ENCODE assay signal across 31 cellular contexts in the genomic region with DNA sequence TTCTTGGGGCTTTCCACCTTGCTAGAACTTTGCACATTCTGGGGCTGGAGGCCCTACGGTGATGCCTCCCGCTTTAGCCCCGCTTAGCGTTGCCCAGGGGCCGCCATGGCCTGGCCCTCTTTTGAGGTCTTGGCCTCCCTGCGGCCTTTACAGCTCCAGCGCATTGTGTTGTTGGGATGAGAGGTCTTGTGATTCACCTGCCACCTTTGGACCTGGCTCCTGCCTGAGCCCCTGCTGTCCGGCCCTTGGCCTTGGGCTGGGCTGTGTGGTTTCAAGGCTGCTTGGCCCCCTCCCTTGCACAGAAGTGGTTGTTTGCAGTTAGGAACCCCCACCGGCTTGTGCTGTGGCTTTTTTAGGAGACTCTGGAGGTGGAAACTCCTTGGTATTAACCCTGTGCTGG.
"Had no signal": no experiment of that assay in that cellular context is flagged by ENCODE, and none has a peak within 500 bp of the region (broad histone marks: within the 10 kb centered on the region; RNA-seq: fewer than 3 reads in every experiment).

No MANE protein-coding gene starts in this region.

- H3K9me2 ChIP-seq: SK-N-SH had no signal

- H3K4me2 ChIP-seq: SK-N-SH had no signal

- H3K9me3 ChIP-seq: ascending aorta, MG63, Peyer's patch, SJSA1, SK-N-SH had no signal

- H3K27ac Mint-ChIP-seq: activated CD4-positive, alpha-beta T cell treated with anti-CD3 and anti-CD28 coated beads for 36 hours; activated CD4-positive, alpha-beta T cell treated with anti-CD3 and anti-CD28 coated beads, Interleukin-2, amount 10 ng/mL, durations not matched to agents 7 days and 5 days; activated CD8-positive, alpha-beta T cell treated with anti-CD3 and anti-CD28 coated beads, Interleukin-2, amount 10 ng/mL, durations not matched to agents 7 days and 5 days; activated naive CD4-positive, alpha-beta T cell treated with anti-CD3 and anti-CD28 coated beads, Interleukin-2, amount 50 U/mL, for 24 hours; activated naive CD8-positive, alpha-beta T cell treated with anti-CD3 and anti-CD28 coated beads, Interleukin-2, amount 10 ng/mL, durations not matched to agents 7 days and 5 days; activated T-cell treated with anti-CD3 and anti-CD28 coated beads, Interleukin-2, amount 50 U/mL, for 24 hours; activated T-helper 2 cell treated with anti-CD3 and anti-CD28 coated beads, Interferon-gamma antibody, Interleukin-2, Interleukin-4, amounts not matched to agents 10 μg/mL and 5 μg/mL and 100 μg/mL, durations not matched to agents 14 hours and 24 hours and 36 hours; T-helper 1 cell treated with Interleukin-12 subunit alpha and Interleukin-12 subunit beta and Interleukin-4 antibody, amounts not matched to agents 30 μg/mL and 1 μg/mL, for 36 hours; T-helper 2 cell treated with Interferon-gamma antibody and Interleukin-4, amounts not matched to agents 5 μg/mL and 100 μg/mL, for 36 hours had no signal

- H3K36me3 ChIP-seq: ascending aorta, cardiac muscle cell, MG63, Peyer's patch, SJSA1 had no signal

- H3K4me3 Mint-ChIP-seq: activated CD4-positive, alpha-beta T cell treated with anti-CD3 and anti-CD28 coated beads for 36 hours; activated CD4-positive, alpha-beta T cell treated with anti-CD3 and anti-CD28 coated beads, Interleukin-2, amount 10 ng/mL, durations not matched to agents 7 days and 5 days; activated CD8-positive, alpha-beta T cell treated with anti-CD3 and anti-CD28 coated beads, Interleukin-2, amount 10 ng/mL, durations not matched to agents 7 days and 5 days; activated naive CD4-positive, alpha-beta T cell treated with anti-CD3 and anti-CD28 coated beads, Interleukin-2, amount 50 U/mL, for 24 hours; activated naive CD8-positive, alpha-beta T cell treated with anti-CD3 and anti-CD28 coated beads, Interleukin-2, amount 10 ng/mL, durations not matched to agents 7 days and 5 days; activated T-cell treated with anti-CD3 and anti-CD28 coated beads, Interleukin-2, amount 50 U/mL, for 24 hours; central memory CD8-positive, alpha-beta T cell; T-helper 1 cell treated with Interleukin-12 subunit alpha and Interleukin-12 subunit beta and Interleukin-4 antibody, amounts not matched to agents 30 μg/mL and 1 μg/mL, for 36 hours; T-helper 2 cell treated with Interferon-gamma antibody and Interleukin-4, amounts not matched to agents 5 μg/mL and 100 μg/mL, for 36 hours had no signal

- H3K4me1 Mint-ChIP-seq: activated CD4-positive, alpha-beta T cell treated with anti-CD3 and anti-CD28 coated beads for 36 hours; activated CD4-positive, alpha-beta T cell treated with anti-CD3 and anti-CD28 coated beads, Interleukin-2, amount 10 ng/mL, durations not matched to agents 7 days and 5 days; activated naive CD4-positive, alpha-beta T cell treated with anti-CD3 and anti-CD28 coated beads, Interleukin-2, amount 50 U/mL, for 24 hours; activated naive CD8-positive, alpha-beta T cell treated with anti-CD3 and anti-CD28 coated beads, Interleukin-2, amount 10 ng/mL, durations not matched to agents 7 days and 5 days; central memory CD8-positive, alpha-beta T cell had no signal

- H3K9me3 Mint-ChIP-seq: activated CD4-positive, alpha-beta T cell treated with anti-CD3 and anti-CD28 coated beads, Interleukin-2, amount 10 ng/mL, durations not matched to agents 7 days and 5 days; activated naive CD4-positive, alpha-beta T cell treated with anti-CD3 and anti-CD28 coated beads, Interleukin-2, amount 50 U/mL, for 24 hours; activated naive CD8-positive, alpha-beta T cell treated with anti-CD3 and anti-CD28 coated beads, Interleukin-2, amount 10 ng/mL, durations not matched to agents 7 days and 5 days; activated T-cell treated with anti-CD3 and anti-CD28 coated beads, Interleukin-2, amount 50 U/mL, for 24 hours; activated T-helper 2 cell treated with anti-CD3 and anti-CD28 coated beads, Interferon-gamma antibody, Interleukin-2, Interleukin-4, amounts not matched to agents 10 μg/mL and 5 μg/mL and 100 μg/mL, durations not matched to agents 14 hours and 24 hours and 36 hours; central memory CD8-positive, alpha-beta T cell; T-helper 1 cell treated with Interleukin-12 subunit alpha and Interleukin-12 subunit beta and Interleukin-4 antibody, amounts not matched to agents 30 μg/mL and 1 μg/mL, for 36 hours; T-helper 2 cell treated with Interferon-gamma antibody and Interleukin-4, amounts not matched to agents 5 μg/mL and 100 μg/mL, for 36 hours had no signal

- H3K9ac ChIP-seq: SK-N-SH had no signal

- H3K36me3 Mint-ChIP-seq: activated naive CD4-positive, alpha-beta T cell treated with anti-CD3 and anti-CD28 coated beads, Interleukin-2, amount 50 U/mL, for 24 hours; activated naive CD8-positive, alpha-beta T cell treated with anti-CD3 and anti-CD28 coated beads, Interleukin-2, amount 10 ng/mL, durations not matched to agents 7 days and 5 days had no signal

- DNase-seq: activated CD4-positive, alpha-beta T cell treated with anti-CD3 and anti-CD28 coated beads for 36 hours; activated CD4-positive, alpha-beta T cell treated with anti-CD3 and anti-CD28 coated beads, Interleukin-2, amount 10 ng/mL, durations not matched to agents 7 days and 5 days; activated CD4-positive, alpha-beta T cell treated with anti-CD3 and anti-CD28 coated beads, Interleukin-2, amount 50 U/mL, for 48 hours; activated CD8-positive, alpha-beta T cell treated with anti-CD3 and anti-CD28 coated beads, Interleukin-2, amount 10 ng/mL, durations not matched to agents 7 days and 5 days; activated gamma-delta T cell; activated naive CD4-positive, alpha-beta T cell treated with Interleukin-2 at 50 U/mL for 16 hours; activated naive CD8-positive, alpha-beta T cell treated with anti-CD3 and anti-CD28 coated beads, Interleukin-2, amount 10 ng/mL, durations not matched to agents 7 days and 5 days; activated T-cell treated with anti-CD3 and anti-CD28 coated beads, Interleukin-2, amount 50 U/mL, for 24 hours; amygdala; MG63; MV-4-11; NCI-H1092; NCI-H1436 treated with DMSO at 0.1 percent for 48 hours; NCI-H1694 treated with DMSO at 0.1 percent for 48 hours; NCI-H2029; NCI-H345; NCI-H524 treated with DMSO at 0.1 percent for 48 hours; PC-3; Peyer's patch; RPMI8226; SHP77 treated with DMSO at 0.1 percent for 48 hours; SK-N-SH had no signal

- H3K4me3 ChIP-seq: ascending aorta, cardiac muscle cell, MG63, Peyer's patch, SJSA1 had no signal

- H3K27ac ChIP-seq: ascending aorta, cardiac muscle cell, Peyer's patch, SJSA1 had no signal

- ATAC-seq: activated CD4-positive, alpha-beta T cell treated with anti-CD3 and anti-CD28 coated beads for 36 hours; activated CD4-positive, CD25-positive, alpha-beta regulatory T cell treated with anti-CD3 and anti-CD28 coated beads, Interleukin-2, amount 50 U/mL, for 24 hours; activated CD8-positive, alpha-beta T cell treated with anti-CD3 and anti-CD28 coated beads, Interleukin-2, amount 10 ng/mL, durations not matched to agents 7 days and 5 days; PC-3 had no signal

- H3K27me3 ChIP-seq: ascending aorta, cardiac muscle cell, MG63, Peyer's patch, SJSA1 had no signal

- H3K4me1 ChIP-seq: ascending aorta, Peyer's patch had no signal
